8 cellular contexts compared by ENCODE assay signal in the genomic region with DNA sequence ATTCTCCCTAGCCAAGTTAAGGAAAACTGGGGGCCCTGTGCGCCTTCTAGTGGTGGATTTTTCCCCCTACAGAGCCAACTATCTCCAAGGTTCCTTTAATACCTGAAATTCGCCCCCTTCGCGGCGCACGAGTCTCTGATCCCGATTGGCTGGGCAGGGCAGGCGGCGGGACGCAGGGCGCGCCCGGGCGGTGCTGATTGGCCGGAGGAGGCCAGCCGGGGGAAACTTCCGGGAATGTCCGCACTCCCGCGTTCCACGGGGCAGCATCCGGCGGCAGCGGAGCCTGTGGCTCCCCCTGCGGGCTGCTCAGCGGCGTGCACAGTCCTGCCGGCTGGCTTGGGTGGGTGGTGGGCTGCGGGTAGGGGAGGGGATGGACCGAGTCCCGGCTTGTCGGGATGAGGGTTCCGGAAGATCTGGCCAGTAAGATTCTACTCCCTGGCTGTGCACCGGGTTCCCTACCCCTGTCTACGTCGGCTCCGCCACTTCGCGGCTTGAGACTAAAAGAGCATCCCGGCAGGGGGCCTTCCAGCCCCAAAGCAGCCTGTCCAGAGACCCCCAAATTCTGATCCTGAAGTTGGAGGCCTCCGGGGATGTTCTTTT. TPM values are rescaled to one million over a fixed set of nuclear protein-coding genes. Genes with fewer than 3 reads are reported as not detected.
DNase-seq lines count a peak whose midpoint lies in the region; TF ChIP-seq lines count a peak whose summit lies in the region.

TSS of gene NABP2 (plus strand) at position 241 of the 600 bp plus-strand sequence. CDS start 515 bp downstream, outside the sequence.

- no peaks in the 10 kb centered on the region for H3K9me3 Mint-ChIP-seq in neural crest cell

- H3K9me3 ChIP-seq in HAP-1 (no peaks in the 10 kb centered on the region), MG63 (no peaks in the 10 kb centered on the region), SJCRH30 (replicated peaks) (no peaks in the 10 kb centered on the region), stomach smooth muscle (ENCODE audit: control insufficient read depth in 2 of 2, low read length in 2 of 2) (no peaks in the 10 kb centered on the region)

- peak; percentile 83 for TF ChIP-seq CTCF in fibroblast of villous mesenchyme (IDR thresholded peaks at IDR 0.05; ENCODE audit: insufficient read depth, low read depth, low read length)
- peak; percentile 85 for TF ChIP-seq CTCF in neural crest cell (conservative IDR thresholded peaks at IDR 0.05)

- H3K36me3 ChIP-seq in HAP-1 (replicated peaks), result peaks cover 14% of the 10 kb centered on the region
- peaks cover 6% of the 10 kb centered on the region for H3K36me3 ChIP-seq in MG63
- H3K36me3 ChIP-seq in SJCRH30, result no peaks in the 10 kb centered on the region
- H3K36me3 ChIP-seq in stomach smooth muscle (ENCODE audit: control insufficient read depth in 2 of 2, insufficient read depth in 2 of 2, low read length in 2 of 2), result peaks cover 0 to 9% of the 10 kb centered on the region in 2 donors

- peak within 1 kb of the TSS; percentile 96 for H3K27ac Mint-ChIP-seq in neural crest cell (ENCODE audit: unreplicated experiment)

- H3K27me3 Mint-ChIP-seq in neural crest cell (ENCODE audit: low read depth), result no peaks in the 10 kb centered on the region

- peak within 1 kb of the TSS; percentile 57 for H3K4me3 ChIP-seq in HAP-1
- H3K4me3 ChIP-seq in MG63, result peak within 1 kb of the TSS; percentile 76
- peak within 1 kb of the TSS; percentile 57 for H3K4me3 ChIP-seq in SJCRH30
- peak within 1 kb of the TSS; percentile 70 for H3K4me3 ChIP-seq in fibroblast of villous mesenchyme (ENCODE audit: low read depth, low read length)
- peak within 1 kb of the TSS; percentile 84 to 89 for H3K4me3 ChIP-seq in stomach smooth muscle (ENCODE audit: low read length in 2 of 2)

- peak within 1 kb of the TSS; percentile 100 for H3K4me3 Mint-ChIP-seq in neural crest cell

- H3K27ac ChIP-seq in SJCRH30 (no peak within 1 kb of the TSS), stomach smooth muscle (ENCODE audit: low read length) (peak within 1 kb of the TSS; percentile 84)

- H3K27me3 ChIP-seq in HAP-1 (ENCODE audit: low read depth) (no peaks in the 10 kb centered on the region), MG63 (no peaks in the 10 kb centered on the region), SJCRH30 (no peaks in the 10 kb centered on the region), stomach smooth muscle (ENCODE audit: control insufficient read depth in 1 of 2, insufficient read depth in 2 of 2, low read length in 2 of 2) (no peaks in the 10 kb centered on the region)

- H3K9ac ChIP-seq in stomach smooth muscle (ENCODE audit: low read length in 2 of 2), result peak within 1 kb of the TSS; percentile 81 to 88

- H3K4me1 ChIP-seq in HAP-1 (peaks cover 21% of the 10 kb centered on the region), SJCRH30 (no peaks in the 10 kb centered on the region), stomach smooth muscle (ENCODE audit: control insufficient read depth, insufficient read depth, low read length) (peaks cover 46% of the 10 kb centered on the region)

- DNase-seq in GF-D8 (lab: John Stamatoyannopoulos, UW), result peak; percentile 90
- peak; percentile 96 to 98 for DNase-seq in HAP-1 (ENCODE audit: low spot score in 2 of 2)
- peak; percentile 98 for DNase-seq in MG63
- DNase-seq in SJCRH30, result peak; percentile 97 to 98
- peak; percentile 92 for DNase-seq in activated gamma-delta T cell treated with anti-CD3 and anti-CD28 coated beads, Interleukin-2, amount 50 U/mL, for 16 hours (ENCODE audit: low read depth)
- DNase-seq in fibroblast of villous mesenchyme (ENCODE audit: low read depth), result peak; percentile 98
- DNase-seq in neural crest cell (ENCODE audit: low read depth, low spot score), result peak; percentile 98

- in situ Hi-C loops in HAP-1 (cut with MboI; ENCODE audit: low sequenced_read_pairs), result no loop called here

- H3K4me1 Mint-ChIP-seq in neural crest cell, result peaks cover 46% of the 10 kb centered on the region

- no peaks in the 10 kb centered on the region for H3K36me3 Mint-ChIP-seq in neural crest cell (ENCODE audit: low read depth)

RNA-seq across cellular contexts. Expression of gene NABP2, which starts in this region (rescaled TPM):
- total RNA-seq in MG63 (2014; rRNA removed; shearing (Covaris generic); ENCODE audit: low replicate concordance), result 61.0 and 115 TPM in 2 replicates
- total RNA-seq in SJCRH30 (2014; rRNA removed; shearing (Covaris generic)), result 43.2 and 46.5 TPM in 2 replicates
- total RNA-seq in fibroblast of villous mesenchyme, result 23.3 and 28.0 TPM in 2 replicates
- total RNA-seq in neural crest cell, result 71.8 and 75.7 TPM in 2 replicates
